In genomic region chr5:127517110-127517479, GRCh38 we compare ENCODE assay signal across 1 cellular context.
TF ChIP-seq lines count a peak whose summit lies in the region.

No MANE protein-coding gene starts in this region.

TF ChIP-seq in HepG2, 621 proteins besides CTCF, POLR2A, EP300 and RAD21 (continued from another document and continues in another):
- TF ChIP-seq TFE3 (CRISPR knock-in tag; IDR thresholded peaks at IDR 0.05): no peak
- 0 out of 2 replicates have a peak, but pooled peaks have one; percentile 42 for TF ChIP-seq ZNF644 (CRISPR knock-in tag; IDR thresholded peaks at IDR 0.05; ENCODE audit: low read depth)
- no peak for TF ChIP-seq ZNF780A (CRISPR knock-in tag; IDR thresholded peaks at IDR 0.05)
- TF ChIP-seq CREM (IDR thresholded peaks at IDR 0.05): no peak
- TF ChIP-seq CREM (CRISPR knock-in tag; IDR thresholded peaks at IDR 0.05): no peak
- no peak for TF ChIP-seq GTF2F1 (IDR thresholded peaks at IDR 0.05; ENCODE audit: low read length)
- TF ChIP-seq FOXJ3 (CRISPR knock-in tag; IDR thresholded peaks at IDR 0.05; ENCODE audit: borderline replicate concordance): no peak
- TF ChIP-seq SATB2 (CRISPR knock-in tag; IDR thresholded peaks at IDR 0.05): no peak
- TF ChIP-seq ZNF264 (CRISPR knock-in tag; IDR thresholded peaks at IDR 0.05): no peak
- TF ChIP-seq, protein P1, sequence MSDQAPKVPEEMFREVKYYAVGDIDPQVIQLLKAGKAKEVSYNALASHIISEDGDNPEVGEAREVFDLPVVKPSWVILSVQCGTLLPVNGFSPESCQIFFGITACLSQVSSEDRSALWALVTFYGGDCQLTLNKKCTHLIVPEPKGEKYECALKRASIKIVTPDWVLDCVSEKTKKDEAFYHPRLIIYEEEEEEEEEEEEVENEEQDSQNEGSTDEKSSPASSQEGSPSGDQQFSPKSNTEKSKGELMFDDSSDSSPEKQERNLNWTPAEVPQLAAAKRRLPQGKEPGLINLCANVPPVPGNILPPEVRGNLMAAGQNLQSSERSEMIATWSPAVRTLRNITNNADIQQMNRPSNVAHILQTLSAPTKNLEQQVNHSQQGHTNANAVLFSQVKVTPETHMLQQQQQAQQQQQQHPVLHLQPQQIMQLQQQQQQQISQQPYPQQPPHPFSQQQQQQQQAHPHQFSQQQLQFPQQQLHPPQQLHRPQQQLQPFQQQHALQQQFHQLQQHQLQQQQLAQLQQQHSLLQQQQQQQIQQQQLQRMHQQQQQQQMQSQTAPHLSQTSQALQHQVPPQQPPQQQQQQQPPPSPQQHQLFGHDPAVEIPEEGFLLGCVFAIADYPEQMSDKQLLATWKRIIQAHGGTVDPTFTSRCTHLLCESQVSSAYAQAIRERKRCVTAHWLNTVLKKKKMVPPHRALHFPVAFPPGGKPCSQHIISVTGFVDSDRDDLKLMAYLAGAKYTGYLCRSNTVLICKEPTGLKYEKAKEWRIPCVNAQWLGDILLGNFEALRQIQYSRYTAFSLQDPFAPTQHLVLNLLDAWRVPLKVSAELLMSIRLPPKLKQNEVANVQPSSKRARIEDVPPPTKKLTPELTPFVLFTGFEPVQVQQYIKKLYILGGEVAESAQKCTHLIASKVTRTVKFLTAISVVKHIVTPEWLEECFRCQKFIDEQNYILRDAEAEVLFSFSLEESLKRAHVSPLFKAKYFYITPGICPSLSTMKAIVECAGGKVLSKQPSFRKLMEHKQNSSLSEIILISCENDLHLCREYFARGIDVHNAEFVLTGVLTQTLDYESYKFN (CRISPR knock-in tag; conservative IDR thresholded peaks at IDR 0.05): peak; percentile 27; the same call in 1 of the 2 replicates
- TF ChIP-seq SMYD3 (CRISPR knock-in tag; IDR thresholded peaks at IDR 0.05): no peak
- no peak for TF ChIP-seq EEA1 (CRISPR knock-in tag; IDR thresholded peaks at IDR 0.05; ENCODE audit: borderline replicate concordance)
- no peak for TF ChIP-seq ZNF333 (CRISPR knock-in tag; IDR thresholded peaks at IDR 0.05; ENCODE audit: borderline replicate concordance)
- no peak for TF ChIP-seq ELF1 (CRISPR knock-in tag; IDR thresholded peaks at IDR 0.05)
- peak; percentile 4; the same call in 1 of the 2 replicates for TF ChIP-seq ZNF501 (CRISPR knock-in tag; IDR thresholded peaks at IDR 0.05)
- TF ChIP-seq SALL1 (CRISPR knock-in tag; IDR thresholded peaks at IDR 0.05): peak; percentile 37; the same call in 1 of the 2 replicates
- TF ChIP-seq, protein P2, sequence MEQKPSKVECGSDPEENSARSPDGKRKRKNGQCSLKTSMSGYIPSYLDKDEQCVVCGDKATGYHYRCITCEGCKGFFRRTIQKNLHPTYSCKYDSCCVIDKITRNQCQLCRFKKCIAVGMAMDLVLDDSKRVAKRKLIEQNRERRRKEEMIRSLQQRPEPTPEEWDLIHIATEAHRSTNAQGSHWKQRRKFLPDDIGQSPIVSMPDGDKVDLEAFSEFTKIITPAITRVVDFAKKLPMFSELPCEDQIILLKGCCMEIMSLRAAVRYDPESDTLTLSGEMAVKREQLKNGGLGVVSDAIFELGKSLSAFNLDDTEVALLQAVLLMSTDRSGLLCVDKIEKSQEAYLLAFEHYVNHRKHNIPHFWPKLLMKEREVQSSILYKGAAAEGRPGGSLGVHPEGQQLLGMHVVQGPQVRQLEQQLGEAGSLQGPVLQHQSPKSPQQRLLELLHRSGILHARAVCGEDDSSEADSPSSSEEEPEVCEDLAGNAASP (CRISPR knock-in tag; IDR thresholded peaks at IDR 0.05; ENCODE audit: borderline replicate concordance): no peak
- no peak for TF ChIP-seq ZNF350 (CRISPR knock-in tag; IDR thresholded peaks at IDR 0.05; ENCODE audit: borderline replicate concordance, low read depth)
- no peak for TF ChIP-seq U2AF2 (IDR thresholded peaks at IDR 0.05; ENCODE audit: low read depth, low read length)
- TF ChIP-seq ZNF382 (CRISPR knock-in tag; IDR thresholded peaks at IDR 0.05; ENCODE audit: borderline replicate concordance): no peak
- TF ChIP-seq ZNF282 (IDR thresholded peaks at IDR 0.05; ENCODE audit: partially characterized antibody): no peak
- TF ChIP-seq PRDM10 (CRISPR knock-in tag; IDR thresholded peaks at IDR 0.05; ENCODE audit: low read depth): peak; percentile 63; the same call in 1 of the 2 replicates
- TF ChIP-seq DMAP1 (CRISPR knock-in tag; IDR thresholded peaks at IDR 0.05): no peak
- TF ChIP-seq, protein P3, sequence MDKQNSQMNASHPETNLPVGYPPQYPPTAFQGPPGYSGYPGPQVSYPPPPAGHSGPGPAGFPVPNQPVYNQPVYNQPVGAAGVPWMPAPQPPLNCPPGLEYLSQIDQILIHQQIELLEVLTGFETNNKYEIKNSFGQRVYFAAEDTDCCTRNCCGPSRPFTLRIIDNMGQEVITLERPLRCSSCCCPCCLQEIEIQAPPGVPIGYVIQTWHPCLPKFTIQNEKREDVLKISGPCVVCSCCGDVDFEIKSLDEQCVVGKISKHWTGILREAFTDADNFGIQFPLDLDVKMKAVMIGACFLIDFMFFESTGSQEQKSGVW (CRISPR knock-in tag; IDR thresholded peaks at IDR 0.05; ENCODE audit: borderline replicate concordance): no peak
- no peak for TF ChIP-seq ELK4 (CRISPR knock-in tag; IDR thresholded peaks at IDR 0.05; ENCODE audit: borderline replicate concordance)
- TF ChIP-seq ZNF672 (CRISPR knock-in tag; IDR thresholded peaks at IDR 0.05): no peak
- TF ChIP-seq TOPORS (CRISPR knock-in tag; IDR thresholded peaks at IDR 0.05): 0 out of 2 replicates have a peak, but pooled peaks have one; percentile 7
- peak; percentile 18 for TF ChIP-seq HBP1 (CRISPR knock-in tag; IDR thresholded peaks at IDR 0.05; ENCODE audit: low read depth)
- no peak for TF ChIP-seq MAFG (CRISPR knock-in tag; IDR thresholded peaks at IDR 0.05)
- TF ChIP-seq ZNF430 (CRISPR knock-in tag; IDR thresholded peaks at IDR 0.05): no peak
- no peak for TF ChIP-seq TERF1 (CRISPR knock-in tag; IDR thresholded peaks at IDR 0.05)
- TF ChIP-seq HDAC2 (CRISPR knock-in tag; IDR thresholded peaks at IDR 0.05): peak; percentile 9; the same call in 1 of the 2 replicates
- no peak for TF ChIP-seq GMEB1 (CRISPR knock-in tag; IDR thresholded peaks at IDR 0.05; ENCODE audit: borderline replicate concordance)
- TF ChIP-seq, protein P4, sequence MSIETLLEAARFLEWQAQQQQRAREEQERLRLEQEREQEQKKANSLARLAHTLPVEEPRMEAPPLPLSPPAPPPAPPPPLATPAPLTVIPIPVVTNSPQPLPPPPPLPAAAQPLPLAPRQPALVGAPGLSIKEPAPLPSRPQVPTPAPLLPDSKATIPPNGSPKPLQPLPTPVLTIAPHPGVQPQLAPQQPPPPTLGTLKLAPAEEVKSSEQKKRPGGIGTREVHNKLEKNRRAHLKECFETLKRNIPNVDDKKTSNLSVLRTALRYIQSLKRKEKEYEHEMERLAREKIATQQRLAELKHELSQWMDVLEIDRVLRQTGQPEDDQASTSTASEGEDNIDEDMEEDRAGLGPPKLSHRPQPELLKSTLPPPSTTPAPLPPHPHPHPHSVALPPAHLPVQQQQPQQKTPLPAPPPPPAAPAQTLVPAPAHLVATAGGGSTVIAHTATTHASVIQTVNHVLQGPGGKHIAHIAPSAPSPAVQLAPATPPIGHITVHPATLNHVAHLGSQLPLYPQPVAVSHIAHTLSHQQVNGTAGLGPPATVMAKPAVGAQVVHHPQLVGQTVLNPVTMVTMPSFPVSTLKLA (IDR thresholded peaks at IDR 0.05): no peak
- TF ChIP-seq ATM (IDR thresholded peaks at IDR 0.05; ENCODE audit: borderline replicate concordance): no peak
- peak in 1 of 2 experiments; percentile 10; a peak in 1 of 4 replicates for TF ChIP-seq MAFK (conservative IDR thresholded peaks at IDR 0.05 in 1 of 2, IDR thresholded peaks at IDR 0.05 in 1 of 2; ENCODE audit: low read length in 2 of 2)
- 0 out of 2 replicates have a peak, but pooled peaks have one; percentile 1 for TF ChIP-seq KDM2A (CRISPR knock-in tag; IDR thresholded peaks at IDR 0.05; ENCODE audit: borderline replicate concordance, low read depth)
